In the genomic region with DNA sequence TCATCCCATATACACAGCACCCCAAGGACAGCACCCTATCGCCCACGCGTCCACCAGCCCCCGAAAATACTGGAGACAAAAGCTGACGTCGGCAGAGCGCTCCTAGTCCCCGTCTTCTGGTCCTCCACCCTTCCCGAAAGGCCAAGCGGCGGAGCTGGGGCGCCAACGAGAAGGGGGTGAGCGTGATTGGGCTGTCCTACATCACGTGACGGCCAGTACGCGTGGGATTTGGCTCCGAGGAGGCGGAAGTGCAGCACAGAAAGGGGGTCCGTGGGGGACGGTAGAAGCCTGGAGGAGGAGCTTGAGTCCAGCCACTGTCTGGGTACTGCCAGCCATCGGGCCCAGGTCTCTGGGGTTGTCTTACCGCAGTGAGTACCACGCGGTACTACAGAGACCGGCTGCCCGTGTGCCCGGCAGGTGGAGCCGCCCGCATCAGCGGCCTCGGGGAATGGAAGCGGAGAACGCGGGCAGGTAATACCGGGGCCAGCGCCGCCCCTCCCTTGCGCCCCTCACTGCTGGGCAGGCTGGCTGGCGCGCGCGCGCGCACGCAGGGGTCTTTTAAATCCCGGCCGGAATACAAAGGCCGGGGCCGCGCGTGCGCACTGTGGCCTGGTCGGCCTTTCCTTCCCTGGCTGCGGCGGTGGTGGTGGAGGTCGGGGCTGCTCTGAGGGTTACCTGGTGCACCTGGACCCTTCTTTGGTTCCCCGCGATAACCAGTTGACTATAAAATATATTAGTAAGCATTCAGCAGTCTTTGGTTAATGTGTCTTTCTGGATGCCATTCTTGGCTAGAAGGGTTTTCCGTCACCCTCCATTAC, we compare ENCODE assay signal across 8 cellular contexts. TPM values are rescaled to one million over a fixed set of nuclear protein-coding genes. Genes with fewer than 3 reads are reported as not detected.
DNase-seq lines count a peak whose midpoint lies in the region; ATAC-seq and TF ChIP-seq lines count a peak whose summit lies in the region.

A gene (plus strand): TSS at position 283 of the 818 bp plus-strand sequence. CDS start 166 bp downstream, at position 449.

- no peaks in the 10 kb centered on the region for H3K9me3 ChIP-seq in SK-N-SH

- peaks cover 78% of the 10 kb centered on the region for H3K79me2 ChIP-seq in SK-N-SH (ENCODE audit: insufficient read depth)

- TF ChIP-seq RAD21 in SK-N-SH (IDR thresholded peaks at IDR 0.05; ENCODE audit: low read length), result no peak

- peaks cover 13% of the 10 kb centered on the region for H4K20me1 ChIP-seq in SK-N-SH (ENCODE audit: insufficient read depth)

- no peaks in the 10 kb centered on the region for H3K9me3 Mint-ChIP-seq in activated naive CD4-positive, alpha-beta T cell treated with anti-CD3 and anti-CD28 coated beads, Interleukin-2, amount 50 U/mL, for 24 hours

- peak within 1 kb of the TSS; percentile 91 to 92 for H3K27ac ChIP-seq in SK-N-SH (ENCODE audit: low read depth in 2 of 2, low read length in 1 of 2)
- peak within 1 kb of the TSS; percentile 88 for H3K27ac ChIP-seq in temporal lobe (ENCODE audit: low read depth, low read length)

- POLR2A ChIA-PET in SK-N-SH (lab: Yijun Ruan, JAX), result interaction anchor here (0.7 to 2.5 kb wide), 25 partner anchors 8 to 1270 kb away, joined by 3 to 77 read pairs (median 5); a partner anchor contains a TSS

- no peaks in the 10 kb centered on the region for H3K9me2 ChIP-seq in SK-N-SH

- CTCF ChIA-PET in SK-N-SH (lab: Yijun Ruan, JAX), result interaction anchor here (0.8 to 2.1 kb wide), 5 partner anchors 9 to 143 kb away, joined by 3 to 17 read pairs (median 3); a partner anchor contains a TSS

- peak within 1 kb of the TSS; percentile 94 for H3K4me3 Mint-ChIP-seq in activated naive CD4-positive, alpha-beta T cell treated with anti-CD3 and anti-CD28 coated beads, Interleukin-2, amount 50 U/mL, for 24 hours

- peak; percentile 94 for ATAC-seq in HG02571 (IDR thresholded peaks at IDR 0.05; ENCODE audit: unreplicated experiment)

- peaks cover 59% of the 10 kb centered on the region for H3K4me1 Mint-ChIP-seq in activated naive CD4-positive, alpha-beta T cell treated with anti-CD3 and anti-CD28 coated beads, Interleukin-2, amount 50 U/mL, for 24 hours

- no peaks in the 10 kb centered on the region for H3K27me3 Mint-ChIP-seq in activated naive CD4-positive, alpha-beta T cell treated with anti-CD3 and anti-CD28 coated beads, Interleukin-2, amount 50 U/mL, for 24 hours

- TF ChIP-seq CTCF in GM06990 (IDR thresholded peaks at IDR 0.05; ENCODE audit: insufficient read depth, low read length, poor library complexity, severe bottlenecking), result peak; percentile 10
- TF ChIP-seq CTCF in SK-N-SH (IDR thresholded peaks at IDR 0.05), result peak; percentile 34

- WGBS in SK-N-SH (ENCODE audit: low lambda C conversion rate), result 4% methylated on average over 33 of the region's 61 CpGs

- H3K27ac Mint-ChIP-seq in activated naive CD4-positive, alpha-beta T cell treated with anti-CD3 and anti-CD28 coated beads, Interleukin-2, amount 50 U/mL, for 24 hours, result peak within 1 kb of the TSS; percentile 99

- H3K4me2 ChIP-seq in SK-N-SH, result peak within 1 kb of the TSS; percentile 91

- H3K36me3 ChIP-seq in GM06990 (ENCODE audit: control insufficient read depth, insufficient read depth, low read length), result peaks cover 3% of the 10 kb centered on the region
- peaks cover 0 to 16% of the 10 kb centered on the region in 2 experiments for H3K36me3 ChIP-seq in SK-N-SH (replicated peaks in 1 of 2; ENCODE audit: control insufficient read depth in 1 of 2, insufficient read depth in 2 of 2, low read length in 1 of 2)

- peak within 1 kb of the TSS; percentile 96 for H3K9ac ChIP-seq in SK-N-SH

- H3K27me3 ChIP-seq in GM06990 (replicated peaks; ENCODE audit: control insufficient read depth, insufficient read depth, low read length) (no peaks in the 10 kb centered on the region), SK-N-SH (ENCODE audit: insufficient read depth) (no peaks in the 10 kb centered on the region)

- peaks cover 6% of the 10 kb centered on the region for H3K36me3 Mint-ChIP-seq in activated naive CD4-positive, alpha-beta T cell treated with anti-CD3 and anti-CD28 coated beads, Interleukin-2, amount 50 U/mL, for 24 hours

- H3K4me3 ChIP-seq in GM06990 (replicated peaks; ENCODE audit: low read depth, low read length) (peak within 1 kb of the TSS; percentile 77), SK-N-SH (ENCODE audit: low read depth in 2 of 2, low read length in 1 of 2) (peak within 1 kb of the TSS; percentile 67 to 97)

- peaks cover 6 to 22% of the 10 kb centered on the region in 2 experiments for H3K4me1 ChIP-seq in SK-N-SH (ENCODE audit: control insufficient read depth in 1 of 2, insufficient read depth in 2 of 2, low read depth in 1 of 2, low read length in 1 of 2)

- DNase-seq in GM06990 (ENCODE audit: extremely low read depth, insufficient read length) (peak; percentile 95), NCI-H1048 (lab: John Stamatoyannopoulos, UW) (peak; percentile 95), SK-N-SH (peak; percentile 94), globus pallidus (ENCODE audit: low spot score) (peak; percentile 98), occipital lobe (lab: John Stamatoyannopoulos, UW) (peak; percentile 98)

- peaks cover 18% of the 10 kb centered on the region for H3F3A ChIP-seq in SK-N-SH (replicated peaks; ENCODE audit: insufficient read depth)

- no peak; a peak in 1 of 4 replicates for TF ChIP-seq EP300 in SK-N-SH (IDR thresholded peaks at IDR 0.05; ENCODE audit: borderline replicate concordance in 1 of 2, low read depth in 1 of 2, low read length in 1 of 2)

- H2AFZ ChIP-seq in SK-N-SH (ENCODE audit: low read depth), result peak within 1 kb of the TSS; percentile 71

TF ChIP-seq in SK-N-SH, 30 proteins besides CTCF, POLR2A, EP300 and RAD21 (continues in another document):
- 0 out of 2 replicates have a peak, but pooled peaks have one; percentile 3 for TF ChIP-seq GATA2 (CRISPR knock-in tag; IDR thresholded peaks at IDR 0.05)
- TF ChIP-seq, protein P1, sequence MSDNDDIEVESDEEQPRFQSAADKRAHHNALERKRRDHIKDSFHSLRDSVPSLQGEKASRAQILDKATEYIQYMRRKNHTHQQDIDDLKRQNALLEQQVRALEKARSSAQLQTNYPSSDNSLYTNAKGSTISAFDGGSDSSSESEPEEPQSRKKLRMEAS (IDR thresholded peaks at IDR 0.05; ENCODE audit: low read depth), result peak; percentile 83
- 0 out of 2 replicates have a peak, but pooled peaks have one; percentile 11 for TF ChIP-seq RCOR1 (IDR thresholded peaks at IDR 0.05; ENCODE audit: low read length)
- no peak for TF ChIP-seq FOSL2 (IDR thresholded peaks at IDR 0.05; ENCODE audit: borderline replicate concordance, low read depth)
- no peak for TF ChIP-seq EZH2phosphoT487 (IDR thresholded peaks at IDR 0.05; ENCODE audit: borderline replicate concordance, low read depth)
- TF ChIP-seq, protein P2, sequence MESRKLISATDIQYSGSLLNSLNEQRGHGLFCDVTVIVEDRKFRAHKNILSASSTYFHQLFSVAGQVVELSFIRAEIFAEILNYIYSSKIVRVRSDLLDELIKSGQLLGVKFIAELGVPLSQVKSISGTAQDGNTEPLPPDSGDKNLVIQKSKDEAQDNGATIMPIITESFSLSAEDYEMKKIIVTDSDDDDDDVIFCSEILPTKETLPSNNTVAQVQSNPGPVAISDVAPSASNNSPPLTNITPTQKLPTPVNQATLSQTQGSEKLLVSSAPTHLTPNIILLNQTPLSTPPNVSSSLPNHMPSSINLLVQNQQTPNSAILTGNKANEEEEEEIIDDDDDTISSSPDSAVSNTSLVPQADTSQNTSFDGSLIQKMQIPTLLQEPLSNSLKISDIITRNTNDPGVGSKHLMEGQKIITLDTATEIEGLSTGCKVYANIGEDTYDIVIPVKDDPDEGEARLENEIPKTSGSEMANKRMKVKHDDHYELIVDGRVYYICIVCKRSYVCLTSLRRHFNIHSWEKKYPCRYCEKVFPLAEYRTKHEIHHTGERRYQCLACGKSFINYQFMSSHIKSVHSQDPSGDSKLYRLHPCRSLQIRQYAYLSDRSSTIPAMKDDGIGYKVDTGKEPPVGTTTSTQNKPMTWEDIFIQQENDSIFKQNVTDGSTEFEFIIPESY (IDR thresholded peaks at IDR 0.05; ENCODE audit: borderline replicate concordance, low read depth), result 0 out of 2 replicates have a peak, but pooled peaks have one; percentile 45
- no peak; the same call in 1 of the 2 replicates for TF ChIP-seq FOXJ3 (CRISPR knock-in tag; IDR thresholded peaks at IDR 0.05)
- TF ChIP-seq MEF2A (IDR thresholded peaks at IDR 0.05; ENCODE audit: borderline replicate concordance, low read depth), result no peak
- TF ChIP-seq TCF12 (IDR thresholded peaks at IDR 0.05), result no peak
- TF ChIP-seq, protein P3, sequence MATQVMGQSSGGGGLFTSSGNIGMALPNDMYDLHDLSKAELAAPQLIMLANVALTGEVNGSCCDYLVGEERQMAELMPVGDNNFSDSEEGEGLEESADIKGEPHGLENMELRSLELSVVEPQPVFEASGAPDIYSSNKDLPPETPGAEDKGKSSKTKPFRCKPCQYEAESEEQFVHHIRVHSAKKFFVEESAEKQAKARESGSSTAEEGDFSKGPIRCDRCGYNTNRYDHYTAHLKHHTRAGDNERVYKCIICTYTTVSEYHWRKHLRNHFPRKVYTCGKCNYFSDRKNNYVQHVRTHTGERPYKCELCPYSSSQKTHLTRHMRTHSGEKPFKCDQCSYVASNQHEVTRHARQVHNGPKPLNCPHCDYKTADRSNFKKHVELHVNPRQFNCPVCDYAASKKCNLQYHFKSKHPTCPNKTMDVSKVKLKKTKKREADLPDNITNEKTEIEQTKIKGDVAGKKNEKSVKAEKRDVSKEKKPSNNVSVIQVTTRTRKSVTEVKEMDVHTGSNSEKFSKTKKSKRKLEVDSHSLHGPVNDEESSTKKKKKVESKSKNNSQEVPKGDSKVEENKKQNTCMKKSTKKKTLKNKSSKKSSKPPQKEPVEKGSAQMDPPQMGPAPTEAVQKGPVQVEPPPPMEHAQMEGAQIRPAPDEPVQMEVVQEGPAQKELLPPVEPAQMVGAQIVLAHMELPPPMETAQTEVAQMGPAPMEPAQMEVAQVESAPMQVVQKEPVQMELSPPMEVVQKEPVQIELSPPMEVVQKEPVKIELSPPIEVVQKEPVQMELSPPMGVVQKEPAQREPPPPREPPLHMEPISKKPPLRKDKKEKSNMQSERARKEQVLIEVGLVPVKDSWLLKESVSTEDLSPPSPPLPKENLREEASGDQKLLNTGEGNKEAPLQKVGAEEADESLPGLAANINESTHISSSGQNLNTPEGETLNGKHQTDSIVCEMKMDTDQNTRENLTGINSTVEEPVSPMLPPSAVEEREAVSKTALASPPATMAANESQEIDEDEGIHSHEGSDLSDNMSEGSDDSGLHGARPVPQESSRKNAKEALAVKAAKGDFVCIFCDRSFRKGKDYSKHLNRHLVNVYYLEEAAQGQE (IDR thresholded peaks at IDR 0.05; ENCODE audit: low read depth, low read length), result no peak; the same call in 1 of the 2 replicates
- TF ChIP-seq SMC3 (IDR thresholded peaks at IDR 0.05; ENCODE audit: low read depth, low read length), result no peak
- peak; percentile 85 for TF ChIP-seq NRF1 (IDR thresholded peaks at IDR 0.05; ENCODE audit: low read depth, low read length)

RNA-seq across cellular contexts. Expression of the gene that starts here (rescaled TPM):
- 11.3 and 17.9 TPM in 2 replicates for polyA plus RNA-seq in SK-N-SH (2012; rRNA removed)
- polyA plus RNA-seq in SK-N-SH (2012; cell fraction: cytosol; rRNA removed), result 16.7 and 18.8 TPM in 2 replicates
- 9.1 and 20.7 TPM in 2 replicates for polyA plus RNA-seq in SK-N-SH (2012; cell fraction: nucleus; rRNA removed)
- total RNA-seq in occipital lobe (61.1 TPM), temporal lobe (42.8 TPM)

Comparison
In these comparisons a context has a peak if more than half of its experiments do, and no peak if none do; other contexts are left out.
1. Peak in every context shown above with its lines: DNase-seq, ATAC-seq, H3K4me3 ChIP-seq and H3K27ac ChIP-seq.